ENCODE assay signal across 1 cellular context in genomic region chr1:188715566-188715965, GRCh38.
TF ChIP-seq lines count a peak whose summit lies in the region.

No MANE protein-coding gene starts in this region.

TF ChIP-seq in GM23338, 12 proteins besides CTCF, POLR2A, EP300 and RAD21 (continued from another document):
- TF ChIP-seq REST (IDR thresholded peaks at IDR 0.05; ENCODE audit: unreplicated experiment) (no peak), NANOG (IDR thresholded peaks at IDR 0.05; ENCODE audit: borderline replicate concordance) (no peak), STAT1 (IDR thresholded peaks at IDR 0.05; ENCODE audit: unreplicated experiment) (no peak), ZNF331 (CRISPR knock-in tag; IDR thresholded peaks at IDR 0.05; ENCODE audit: low read depth) (no peak), ZNF462 (CRISPR knock-in tag; IDR thresholded peaks at IDR 0.05) (no peak), JUNB (IDR thresholded peaks at IDR 0.05; ENCODE audit: unreplicated experiment) (no peak), POLR2AphosphoS5 (IDR thresholded peaks at IDR 0.05; ENCODE audit: low read depth) (no peak)
TF ChIP-seq in GM23338: peak in this region for 0.
